In the genomic region with DNA sequence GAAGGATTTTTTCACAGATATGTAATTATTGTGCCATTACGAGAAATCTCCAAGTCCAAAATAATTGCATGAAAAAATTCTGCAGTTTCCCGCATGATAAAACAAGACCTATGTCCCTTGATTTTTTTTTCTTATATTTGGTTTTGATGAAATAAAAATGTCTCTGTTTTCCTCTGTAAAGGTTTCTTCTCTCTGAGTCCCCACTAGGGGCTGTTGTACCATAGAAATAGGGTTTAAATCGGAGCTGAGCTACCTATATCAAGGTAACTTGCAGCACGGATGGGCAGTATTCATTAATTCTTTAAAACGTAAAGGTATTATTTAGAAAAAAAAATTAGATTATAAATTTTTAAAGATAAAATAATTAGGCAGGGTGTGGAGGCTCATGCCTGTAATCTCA, we compare ENCODE assay signal across 1 cellular context.
TF ChIP-seq lines count a peak whose summit lies in the region.

No MANE protein-coding gene starts in this region.

TF ChIP-seq in WTC11, 78 proteins besides CTCF, POLR2A, EP300 and RAD21 (continued from another document):
- TF ChIP-seq, protein P1, sequence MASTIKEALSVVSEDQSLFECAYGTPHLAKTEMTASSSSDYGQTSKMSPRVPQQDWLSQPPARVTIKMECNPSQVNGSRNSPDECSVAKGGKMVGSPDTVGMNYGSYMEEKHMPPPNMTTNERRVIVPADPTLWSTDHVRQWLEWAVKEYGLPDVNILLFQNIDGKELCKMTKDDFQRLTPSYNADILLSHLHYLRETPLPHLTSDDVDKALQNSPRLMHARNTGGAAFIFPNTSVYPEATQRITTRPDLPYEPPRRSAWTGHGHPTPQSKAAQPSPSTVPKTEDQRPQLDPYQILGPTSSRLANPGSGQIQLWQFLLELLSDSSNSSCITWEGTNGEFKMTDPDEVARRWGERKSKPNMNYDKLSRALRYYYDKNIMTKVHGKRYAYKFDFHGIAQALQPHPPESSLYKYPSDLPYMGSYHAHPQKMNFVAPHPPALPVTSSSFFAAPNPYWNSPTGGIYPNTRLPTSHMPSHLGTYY (CRISPR knock-in tag; IDR thresholded peaks at IDR 0.05) = no peak
- no peak for TF ChIP-seq FOXK1 (CRISPR knock-in tag; IDR thresholded peaks at IDR 0.05)
- TF ChIP-seq, protein P2, sequence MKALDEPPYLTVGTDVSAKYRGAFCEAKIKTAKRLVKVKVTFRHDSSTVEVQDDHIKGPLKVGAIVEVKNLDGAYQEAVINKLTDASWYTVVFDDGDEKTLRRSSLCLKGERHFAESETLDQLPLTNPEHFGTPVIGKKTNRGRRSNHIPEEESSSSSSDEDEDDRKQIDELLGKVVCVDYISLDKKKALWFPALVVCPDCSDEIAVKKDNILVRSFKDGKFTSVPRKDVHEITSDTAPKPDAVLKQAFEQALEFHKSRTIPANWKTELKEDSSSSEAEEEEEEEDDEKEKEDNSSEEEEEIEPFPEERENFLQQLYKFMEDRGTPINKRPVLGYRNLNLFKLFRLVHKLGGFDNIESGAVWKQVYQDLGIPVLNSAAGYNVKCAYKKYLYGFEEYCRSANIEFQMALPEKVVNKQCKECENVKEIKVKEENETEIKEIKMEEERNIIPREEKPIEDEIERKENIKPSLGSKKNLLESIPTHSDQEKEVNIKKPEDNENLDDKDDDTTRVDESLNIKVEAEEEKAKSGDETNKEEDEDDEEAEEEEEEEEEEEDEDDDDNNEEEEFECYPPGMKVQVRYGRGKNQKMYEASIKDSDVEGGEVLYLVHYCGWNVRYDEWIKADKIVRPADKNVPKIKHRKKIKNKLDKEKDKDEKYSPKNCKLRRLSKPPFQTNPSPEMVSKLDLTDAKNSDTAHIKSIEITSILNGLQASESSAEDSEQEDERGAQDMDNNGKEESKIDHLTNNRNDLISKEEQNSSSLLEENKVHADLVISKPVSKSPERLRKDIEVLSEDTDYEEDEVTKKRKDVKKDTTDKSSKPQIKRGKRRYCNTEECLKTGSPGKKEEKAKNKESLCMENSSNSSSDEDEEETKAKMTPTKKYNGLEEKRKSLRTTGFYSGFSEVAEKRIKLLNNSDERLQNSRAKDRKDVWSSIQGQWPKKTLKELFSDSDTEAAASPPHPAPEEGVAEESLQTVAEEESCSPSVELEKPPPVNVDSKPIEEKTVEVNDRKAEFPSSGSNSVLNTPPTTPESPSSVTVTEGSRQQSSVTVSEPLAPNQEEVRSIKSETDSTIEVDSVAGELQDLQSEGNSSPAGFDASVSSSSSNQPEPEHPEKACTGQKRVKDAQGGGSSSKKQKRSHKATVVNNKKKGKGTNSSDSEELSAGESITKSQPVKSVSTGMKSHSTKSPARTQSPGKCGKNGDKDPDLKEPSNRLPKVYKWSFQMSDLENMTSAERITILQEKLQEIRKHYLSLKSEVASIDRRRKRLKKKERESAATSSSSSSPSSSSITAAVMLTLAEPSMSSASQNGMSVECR (CRISPR knock-in tag; IDR thresholded peaks at IDR 0.05; ENCODE audit: borderline replicate concordance) = no peak
- no peak for TF ChIP-seq PRRX2 (CRISPR knock-in tag; IDR thresholded peaks at IDR 0.05)
- TF ChIP-seq, protein P3, sequence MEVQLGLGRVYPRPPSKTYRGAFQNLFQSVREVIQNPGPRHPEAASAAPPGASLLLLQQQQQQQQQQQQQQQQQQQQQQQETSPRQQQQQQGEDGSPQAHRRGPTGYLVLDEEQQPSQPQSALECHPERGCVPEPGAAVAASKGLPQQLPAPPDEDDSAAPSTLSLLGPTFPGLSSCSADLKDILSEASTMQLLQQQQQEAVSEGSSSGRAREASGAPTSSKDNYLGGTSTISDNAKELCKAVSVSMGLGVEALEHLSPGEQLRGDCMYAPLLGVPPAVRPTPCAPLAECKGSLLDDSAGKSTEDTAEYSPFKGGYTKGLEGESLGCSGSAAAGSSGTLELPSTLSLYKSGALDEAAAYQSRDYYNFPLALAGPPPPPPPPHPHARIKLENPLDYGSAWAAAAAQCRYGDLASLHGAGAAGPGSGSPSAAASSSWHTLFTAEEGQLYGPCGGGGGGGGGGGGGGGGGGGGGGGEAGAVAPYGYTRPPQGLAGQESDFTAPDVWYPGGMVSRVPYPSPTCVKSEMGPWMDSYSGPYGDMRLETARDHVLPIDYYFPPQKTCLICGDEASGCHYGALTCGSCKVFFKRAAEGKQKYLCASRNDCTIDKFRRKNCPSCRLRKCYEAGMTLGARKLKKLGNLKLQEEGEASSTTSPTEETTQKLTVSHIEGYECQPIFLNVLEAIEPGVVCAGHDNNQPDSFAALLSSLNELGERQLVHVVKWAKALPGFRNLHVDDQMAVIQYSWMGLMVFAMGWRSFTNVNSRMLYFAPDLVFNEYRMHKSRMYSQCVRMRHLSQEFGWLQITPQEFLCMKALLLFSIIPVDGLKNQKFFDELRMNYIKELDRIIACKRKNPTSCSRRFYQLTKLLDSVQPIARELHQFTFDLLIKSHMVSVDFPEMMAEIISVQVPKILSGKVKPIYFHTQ (CRISPR knock-in tag; IDR thresholded peaks at IDR 0.05) = no peak
- TF ChIP-seq, protein P4, sequence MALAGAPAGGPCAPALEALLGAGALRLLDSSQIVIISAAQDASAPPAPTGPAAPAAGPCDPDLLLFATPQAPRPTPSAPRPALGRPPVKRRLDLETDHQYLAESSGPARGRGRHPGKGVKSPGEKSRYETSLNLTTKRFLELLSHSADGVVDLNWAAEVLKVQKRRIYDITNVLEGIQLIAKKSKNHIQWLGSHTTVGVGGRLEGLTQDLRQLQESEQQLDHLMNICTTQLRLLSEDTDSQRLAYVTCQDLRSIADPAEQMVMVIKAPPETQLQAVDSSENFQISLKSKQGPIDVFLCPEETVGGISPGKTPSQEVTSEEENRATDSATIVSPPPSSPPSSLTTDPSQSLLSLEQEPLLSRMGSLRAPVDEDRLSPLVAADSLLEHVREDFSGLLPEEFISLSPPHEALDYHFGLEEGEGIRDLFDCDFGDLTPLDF (CRISPR knock-in tag; IDR thresholded peaks at IDR 0.05) = no peak
